ENCODE assay signal across 9 cellular contexts in the genomic region with DNA sequence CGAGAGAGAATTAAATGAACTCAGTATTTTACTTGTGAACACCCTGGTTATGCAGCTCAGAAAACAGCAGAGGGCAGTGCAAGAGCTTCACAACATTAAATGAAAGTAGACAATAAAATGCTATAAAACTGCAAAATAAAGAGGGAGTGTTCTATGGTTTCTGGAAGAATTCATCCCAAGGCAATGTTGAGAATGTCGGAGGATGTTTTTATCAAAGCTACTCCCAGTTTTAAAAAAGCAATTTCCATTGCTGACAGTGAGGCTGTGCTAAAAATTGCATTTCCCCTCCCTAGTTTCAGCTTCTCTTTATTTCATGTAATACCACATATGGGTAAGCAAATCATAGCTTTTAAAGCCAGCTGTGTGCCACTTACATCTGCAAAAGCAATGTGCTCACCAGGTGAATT.
DNase-seq lines count a peak whose midpoint lies in the region; ATAC-seq, FAIRE-seq and TF ChIP-seq lines count a peak whose summit lies in the region.
"Had no signal": no experiment of that assay in that cellular context is flagged by ENCODE, and none has a peak within 500 bp of the region (broad histone marks: within the 10 kb centered on the region; RNA-seq: fewer than 3 reads in every experiment).

No MANE protein-coding gene starts in this region.

- no peaks in the 10 kb centered on the region for H3K9me3 ChIP-seq in HepG2 (ENCODE audit: low read length)

- TF ChIP-seq CTCF in WTC11 (IDR thresholded peaks at IDR 0.05) = peak; percentile 32; the same call in 1 of the 2 replicates
- 0 out of 2 replicates have a peak, but pooled peaks have one; percentile 6 for TF ChIP-seq CTCF in HepG2 (CRISPR knock-in tag; IDR thresholded peaks at IDR 0.05)

- no TSS peak for BruUV-seq in HepG2 (replicated peaks; lab: Mats Ljungman, UMichigan)

- in situ Hi-C loops in HepG2 (cut with HindIII; ENCODE audit: extremely low pct_ligation_motif_present, low pct_unique_long_range_greater_than_20kb) = no loop called here

- no peaks in the 10 kb centered on the region for H3K36me3 ChIP-seq in HepG2 (replicated peaks in 1 of 2; ENCODE audit: control insufficient read depth in 1 of 2, insufficient read depth in 2 of 2, low read length in 2 of 2)

- no peaks in the 10 kb centered on the region for H3K36me3 Mint-ChIP-seq in WTC11
- H3K36me3 Mint-ChIP-seq in activated T-helper 1 cell treated with anti-CD3 and anti-CD28 coated beads, Interleukin-12 subunit alpha, Interleukin-12 subunit beta, Interleukin-2, Interleukin-4 antibody, amounts not matched to agents 30 ng/mL and 10 ng/mL and 1 ng/mL, durations not matched to agents 14 hours and 24 hours and 36 hours (ENCODE audit: low read depth) = no peaks in the 10 kb centered on the region

- no peak overlapping the region for H3K27ac ChIP-seq in HepG2 (ENCODE audit: extremely low read length, insufficient read depth, low read length)
- H3K27ac ChIP-seq: HL-60 had no signal

- H3K27me3 ChIP-seq in HepG2 (ENCODE audit: control insufficient read depth in 1 of 2, insufficient read depth in 2 of 2, low read length in 2 of 2) = no peaks in the 10 kb centered on the region; a peak in 1 of 5 replicates

- TF ChIP-seq RAD21 in HepG2 (CRISPR knock-in tag; IDR thresholded peaks at IDR 0.05) = no peak

- H3K9ac ChIP-seq in HepG2 (ENCODE audit: insufficient read depth, low read depth, low read length) = no peak overlapping the region

- 5% methylated on average over 2 of the region's 2 CpGs for WGBS in HepG2 (ENCODE audit: low lambda C conversion rate)

- H3K4me2 ChIP-seq in HepG2 (ENCODE audit: low read depth, low read length) = no peak overlapping the region

- POLR2A ChIA-PET in WTC11 (lab: Charles Lee) = no interaction called here
- POLR2A ChIA-PET in HepG2 (lab: Yijun Ruan, JAX) = no interaction called here

- no peak for TF ChIP-seq POLR2A in HepG2 (IDR thresholded peaks at IDR 0.05; ENCODE audit: insufficient read depth in 1 of 2, low read depth in 2 of 2, low read length in 2 of 2)

- no peak overlapping the region for H3K4me3 Mint-ChIP-seq in WTC11
- H3K4me3 Mint-ChIP-seq in activated T-helper 1 cell treated with anti-CD3 and anti-CD28 coated beads, Interleukin-12 subunit alpha, Interleukin-12 subunit beta, Interleukin-2, Interleukin-4 antibody, amounts not matched to agents 30 ng/mL and 10 ng/mL and 1 ng/mL, durations not matched to agents 14 hours and 24 hours and 36 hours = no peak overlapping the region

- H3K4me1 Mint-ChIP-seq in WTC11 = peaks cover 13% of the 10 kb centered on the region
- H3K4me1 Mint-ChIP-seq in activated T-helper 1 cell treated with anti-CD3 and anti-CD28 coated beads, Interleukin-12 subunit alpha, Interleukin-12 subunit beta, Interleukin-2, Interleukin-4 antibody, amounts not matched to agents 30 ng/mL and 10 ng/mL and 1 ng/mL, durations not matched to agents 14 hours and 24 hours and 36 hours (ENCODE audit: low read depth) = no peaks in the 10 kb centered on the region

- H2AFZ ChIP-seq in HepG2 (ENCODE audit: low read length) = no peak overlapping the region

- CTCF ChIA-PET in WTC11 (lab: Charles Lee) = interaction anchor here (0.6 to 2.0 kb wide), 19 partner anchors 9 to 673 kb away, joined by 3 to 9 read pairs (median 4); no protein-coding TSS in a partner anchor
- CTCF ChIA-PET in HepG2 (lab: Yijun Ruan, JAX; ENCODE audit: low intra/inter-chr PET ratio, low total read pairs) = no interaction called here

- ATAC-seq in WTC11 (peak; percentile 77), HepG2 (no peak), GM18909 (IDR thresholded peaks at IDR 0.05; ENCODE audit: poor library complexity, unreplicated experiment) (no peak), HG03039 (IDR thresholded peaks at IDR 0.05; ENCODE audit: unreplicated experiment) (no peak)

- no peaks in the 10 kb centered on the region for H3K4me1 ChIP-seq in HepG2 (ENCODE audit: insufficient read depth, low read length)

- no peaks in the 10 kb centered on the region for H3K79me2 ChIP-seq in HepG2 (ENCODE audit: insufficient read depth, low read length)

- no peak for TF ChIP-seq EP300 in HepG2 (IDR thresholded peaks at IDR 0.05; ENCODE audit: low read depth in 2 of 2, low read length in 2 of 2)
- no peak for TF ChIP-seq EP300 in HepG2 (CRISPR knock-in tag; IDR thresholded peaks at IDR 0.05; ENCODE audit: borderline replicate concordance)

- no peak overlapping the region for H3K27ac Mint-ChIP-seq in WTC11
- H3K27ac Mint-ChIP-seq in activated T-helper 1 cell treated with anti-CD3 and anti-CD28 coated beads, Interleukin-12 subunit alpha, Interleukin-12 subunit beta, Interleukin-2, Interleukin-4 antibody, amounts not matched to agents 30 ng/mL and 10 ng/mL and 1 ng/mL, durations not matched to agents 14 hours and 24 hours and 36 hours = no peak overlapping the region

- intact Hi-C loops in HepG2 (cut with micrococcal nuclease; ENCODE audit: unreplicated experiment) = loop anchor here (5.0 kb wide), 1 partner anchor 674 kb away; no protein-coding TSS in a partner anchor
- intact Hi-C loops in activated T-helper 1 cell treated with anti-CD3 and anti-CD28 coated beads, Interleukin-12 subunit alpha, Interleukin-12 subunit beta, Interleukin-2, Interleukin-4 antibody, amounts not matched to agents 30 ng/mL and 10 ng/mL and 1 ng/mL, durations not matched to agents 14 hours and 24 hours and 36 hours (cut with micrococcal nuclease) = loop anchor here (1.0 kb wide), 1 partner anchor 666 kb away; no protein-coding TSS in a partner anchor

- no peak for FAIRE-seq in HepG2 (lab: Jason Lieb, UNC)

- no peak overlapping the region for H3K4me3 ChIP-seq in HepG2 (replicated peaks in 1 of 3; ENCODE audit: insufficient read depth in 1 of 3, low read depth in 2 of 3, low read length in 3 of 3)

- DNase-seq in COLO829 (ENCODE audit: low spot score) (peak; percentile 31), HT-29 (ENCODE audit: low spot score) (peak; percentile 73), WTC11 (ENCODE audit: low spot score) (no peak), HepG2 (ENCODE audit: low spot score) (peak; percentile 2), activated gamma-delta T cell (lab: John Stamatoyannopoulos, UW) (no peak)
- no peak for DNase-seq in activated T-helper 1 cell treated with anti-CD3 and anti-CD28 coated beads, Interleukin-12 subunit alpha, Interleukin-12 subunit beta, Interleukin-2, Interleukin-4 antibody, amounts not matched to agents 30 ng/mL and 10 ng/mL and 1 ng/mL, durations not matched to agents 14 hours and 24 hours and 36 hours (ENCODE audit: low spot score)

- no peaks in the 10 kb centered on the region for H4K20me1 ChIP-seq in HepG2 (ENCODE audit: insufficient read depth, low read length)

- no peaks in the 10 kb centered on the region for H3K27me3 Mint-ChIP-seq in WTC11 (ENCODE audit: low read depth)
- H3K27me3 Mint-ChIP-seq in activated T-helper 1 cell treated with anti-CD3 and anti-CD28 coated beads, Interleukin-12 subunit alpha, Interleukin-12 subunit beta, Interleukin-2, Interleukin-4 antibody, amounts not matched to agents 30 ng/mL and 10 ng/mL and 1 ng/mL, durations not matched to agents 14 hours and 24 hours and 36 hours (ENCODE audit: insufficient read depth) = peaks cover 2% of the 10 kb centered on the region

- no peaks in the 10 kb centered on the region for H3K9me3 Mint-ChIP-seq in WTC11
- H3K9me3 Mint-ChIP-seq in activated T-helper 1 cell treated with anti-CD3 and anti-CD28 coated beads, Interleukin-12 subunit alpha, Interleukin-12 subunit beta, Interleukin-2, Interleukin-4 antibody, amounts not matched to agents 30 ng/mL and 10 ng/mL and 1 ng/mL, durations not matched to agents 14 hours and 24 hours and 36 hours = no peaks in the 10 kb centered on the region

TF ChIP-seq in WTC11, 78 proteins besides CTCF, POLR2A, EP300 and RAD21 (continues in another document):
- TF ChIP-seq CBFB (CRISPR knock-in tag; IDR thresholded peaks at IDR 0.05; ENCODE audit: low read depth) (no peak), ZNF263 (CRISPR knock-in tag; IDR thresholded peaks at IDR 0.05; ENCODE audit: low read depth) (no peak), ZBTB21 (CRISPR knock-in tag; IDR thresholded peaks at IDR 0.05; ENCODE audit: borderline replicate concordance) (no peak), ZNF219 (CRISPR knock-in tag; IDR thresholded peaks at IDR 0.05; ENCODE audit: borderline replicate concordance) (no peak), HMGA2 (CRISPR knock-in tag; IDR thresholded peaks at IDR 0.05) (no peak), ELF4 (CRISPR knock-in tag; IDR thresholded peaks at IDR 0.05; ENCODE audit: low read depth) (no peak)
- TF ChIP-seq, protein P1, sequence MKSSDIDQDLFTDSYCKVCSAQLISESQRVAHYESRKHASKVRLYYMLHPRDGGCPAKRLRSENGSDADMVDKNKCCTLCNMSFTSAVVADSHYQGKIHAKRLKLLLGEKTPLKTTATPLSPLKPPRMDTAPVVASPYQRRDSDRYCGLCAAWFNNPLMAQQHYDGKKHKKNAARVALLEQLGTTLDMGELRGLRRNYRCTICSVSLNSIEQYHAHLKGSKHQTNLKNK (CRISPR knock-in tag; IDR thresholded peaks at IDR 0.05) = no peak

TF ChIP-seq in HepG2, 621 proteins besides CTCF, POLR2A, EP300 and RAD21:
- TF ChIP-seq, protein P2, sequence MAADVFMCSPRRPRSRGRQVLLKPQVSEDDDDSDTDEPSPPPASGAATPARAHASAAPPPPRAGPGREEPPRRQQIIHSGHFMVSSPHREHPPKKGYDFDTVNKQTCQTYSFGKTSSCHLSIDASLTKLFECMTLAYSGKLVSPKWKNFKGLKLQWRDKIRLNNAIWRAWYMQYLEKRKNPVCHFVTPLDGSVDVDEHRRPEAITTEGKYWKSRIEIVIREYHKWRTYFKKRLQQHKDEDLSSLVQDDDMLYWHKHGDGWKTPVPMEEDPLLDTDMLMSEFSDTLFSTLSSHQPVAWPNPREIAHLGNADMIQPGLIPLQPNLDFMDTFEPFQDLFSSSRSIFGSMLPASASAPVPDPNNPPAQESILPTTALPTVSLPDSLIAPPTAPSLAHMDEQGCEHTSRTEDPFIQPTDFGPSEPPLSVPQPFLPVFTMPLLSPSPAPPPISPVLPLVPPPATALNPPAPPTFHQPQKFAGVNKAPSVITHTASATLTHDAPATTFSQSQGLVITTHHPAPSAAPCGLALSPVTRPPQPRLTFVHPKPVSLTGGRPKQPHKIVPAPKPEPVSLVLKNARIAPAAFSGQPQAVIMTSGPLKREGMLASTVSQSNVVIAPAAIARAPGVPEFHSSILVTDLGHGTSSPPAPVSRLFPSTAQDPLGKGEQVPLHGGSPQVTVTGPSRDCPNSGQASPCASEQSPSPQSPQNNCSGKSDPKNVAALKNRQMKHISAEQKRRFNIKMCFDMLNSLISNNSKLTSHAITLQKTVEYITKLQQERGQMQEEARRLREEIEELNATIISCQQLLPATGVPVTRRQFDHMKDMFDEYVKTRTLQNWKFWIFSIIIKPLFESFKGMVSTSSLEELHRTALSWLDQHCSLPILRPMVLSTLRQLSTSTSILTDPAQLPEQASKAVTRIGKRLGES (CRISPR knock-in tag; IDR thresholded peaks at IDR 0.05; ENCODE audit: borderline replicate concordance) = no peak
- 0 out of 2 replicates have a peak, but pooled peaks have one; percentile 4 for TF ChIP-seq STAG1 (CRISPR knock-in tag; IDR thresholded peaks at IDR 0.05)
TF ChIP-seq in HepG2: peak in this region for 1.

Comparison
In these comparisons a context has a peak if more than half of its experiments do, and no peak if none do; other contexts are left out.
1. DNase-seq: peak in COLO829 (single experiment), HT-29 (single experiment) and HepG2 (single experiment); none in WTC11 (single experiment), activated T-helper 1 cell treated with anti-CD3 and anti-CD28 coated beads, Interleukin-12 subunit alpha, Interleukin-12 subunit beta, Interleukin-2, Interleukin-4 antibody, amounts not matched to agents 30 ng/mL and 10 ng/mL and 1 ng/mL, durations not matched to agents 14 hours and 24 hours and 36 hours (single experiment) and activated gamma-delta T cell (single experiment).